Comparison of ENCODE assay signal across 8 cellular contexts in genomic region chr9:112750111-112750766, GRCh38. TPM values are rescaled to one million over a fixed set of nuclear protein-coding genes. Genes with fewer than 3 reads are reported as not detected.
A peak's percentile ranks its signal among the peaks of the same experiment; 100 is the strongest.
DNase-seq lines count a peak whose midpoint lies in the region; ATAC-seq, FAIRE-seq and TF ChIP-seq lines count a peak whose summit lies in the region.

A gene with protein sequence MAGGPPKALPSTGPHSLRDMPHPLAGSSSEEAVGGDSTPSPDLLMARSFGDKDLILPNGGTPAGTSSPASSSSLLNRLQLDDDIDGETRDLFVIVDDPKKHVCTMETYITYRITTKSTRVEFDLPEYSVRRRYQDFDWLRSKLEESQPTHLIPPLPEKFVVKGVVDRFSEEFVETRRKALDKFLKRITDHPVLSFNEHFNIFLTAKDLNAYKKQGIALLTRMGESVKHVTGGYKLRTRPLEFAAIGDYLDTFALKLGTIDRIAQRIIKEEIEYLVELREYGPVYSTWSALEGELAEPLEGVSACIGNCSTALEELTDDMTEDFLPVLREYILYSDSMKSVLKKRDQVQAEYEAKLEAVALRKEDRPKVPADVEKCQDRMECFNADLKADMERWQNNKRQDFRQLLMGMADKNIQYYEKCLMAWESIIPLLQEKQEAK (plus strand): TSS chr9:112750760. CDS start chr9:112751002, 242 bp downstream.

- intact Hi-C loops in mammary epithelial cell (cut with micrococcal nuclease) = loop anchor here (2.0 to 10.0 kb wide), 3 partner anchors 31 to 155 kb away; partner anchors contain the start of gene INIP

- H3K79me2 ChIP-seq in mammary epithelial cell (ENCODE audit: insufficient read depth, low read length) = peaks cover 25% of the 10 kb centered on the region

- H3K4me1 ChIP-seq in mammary epithelial cell (ENCODE audit: insufficient read depth, low read length) = peaks cover 45% of the 10 kb centered on the region
- H3K4me1 ChIP-seq in small intestine (ENCODE audit: control insufficient read depth in 2 of 2, insufficient read depth in 1 of 2, low read depth in 1 of 2, low read length in 1 of 2) = peaks cover 3 to 13% of the 10 kb centered on the region in 2 donors

- H3K4me3 ChIP-seq in WI38 (ENCODE audit: low read depth, low read length) (peak within 1 kb of the TSS; percentile 86), mammary epithelial cell (replicated peaks in 1 of 3; ENCODE audit: insufficient read depth in 1 of 3, low read depth in 2 of 3, low read length in 3 of 3) (peak within 1 kb of the TSS; percentile 83 to 91 (median 86)), small intestine (ENCODE audit: low read depth in 1 of 2, low read length in 2 of 2) (peak within 1 kb of the TSS; percentile 87 to 91)

- in situ Hi-C loops in mammary epithelial cell (cut with MboI; ENCODE audit: low sequenced_read_pairs in 2 of 2) = no loop called here

- H3K27ac ChIP-seq in mammary epithelial cell (ENCODE audit: insufficient read depth, low read depth, low read length) (peak within 1 kb of the TSS; percentile 30), small intestine (ENCODE audit: low read depth in 1 of 2, low read length in 1 of 2) (peak within 1 kb of the TSS; percentile 81 to 91)

- H3K9ac ChIP-seq in mammary epithelial cell (ENCODE audit: insufficient read depth, low read length) = peak within 1 kb of the TSS; percentile 58

- no peak for FAIRE-seq in small intestine (lab: Jason Lieb, UNC)

- H2AFZ ChIP-seq in mammary epithelial cell (ENCODE audit: low read depth, low read length) = peak within 1 kb of the TSS; percentile 100

- BruUV-seq in mammary epithelial cell (replicated peaks; lab: Mats Ljungman, UMichigan) = TSS peak; percentile 69

- no peak for TF ChIP-seq CTCF in WI38 (IDR thresholded peaks at IDR 0.05; ENCODE audit: low read depth, low read length)
- peak in 1 of 2 donors; percentile 7 for TF ChIP-seq CTCF in mammary epithelial cell (conservative IDR thresholded peaks at IDR 0.05 in 1 of 2, IDR thresholded peaks at IDR 0.05 in 1 of 2; ENCODE audit: extremely low read depth in 1 of 2, insufficient read depth in 1 of 2, low read depth in 1 of 2, low read length in 2 of 2)

- H3K27me3 ChIP-seq in mammary epithelial cell (ENCODE audit: insufficient read depth, low read length) = no peaks in the 10 kb centered on the region
- no peaks in the 10 kb centered on the region for H3K27me3 ChIP-seq in small intestine (ENCODE audit: control insufficient read depth in 2 of 2, insufficient read depth in 2 of 2, low read length in 2 of 2)

- 18% methylated on average over 10 of the region's 49 CpGs for WGBS in mammary epithelial cell (ENCODE audit: low coverage, missing lambda C conversion rate)
- WGBS in small intestine, 3 donors = 3 to 10% (median 7%) methylated on average over 22 to 49 of the region's 49 CpGs

- no peaks in the 10 kb centered on the region for H4K20me1 ChIP-seq in mammary epithelial cell (ENCODE audit: insufficient read depth, low read length)

- peak; percentile 75 for DNase-seq in A172 (ENCODE audit: low spot score)
- peak; percentile 49 for DNase-seq in NCI-H2107 treated with DMSO at 0.1 percent for 48 hours (lab: John Stamatoyannopoulos, UW; ENCODE audit: unreplicated experiment)
- DNase-seq in mammary epithelial cell = peak; percentile 88
- peak; percentile 98 for DNase-seq in iPS-NIHi11 (ENCODE audit: low spot score)
- DNase-seq in small intestine = peak; percentile 90

- H3K36me3 ChIP-seq in mammary epithelial cell (ENCODE audit: insufficient read depth, low read length) (no peaks in the 10 kb centered on the region), small intestine (ENCODE audit: control insufficient read depth in 2 of 2, insufficient read depth in 2 of 2, low read length in 2 of 2) (no peaks in the 10 kb centered on the region)

- ATAC-seq in GM18517 (IDR thresholded peaks at IDR 0.05; ENCODE audit: unreplicated experiment) (peak; percentile 70), HG03025 (IDR thresholded peaks at IDR 0.05; ENCODE audit: low FRiP score, unreplicated experiment) (peak; percentile 76)

- dilution Hi-C loops in mammary epithelial cell (cut with HindIII; ENCODE audit: low sequenced_read_pairs) = no loop called here

- CTCF ChIA-PET in mammary epithelial cell (lab: Charles Lee; ENCODE audit: low non-redundant PET) = interaction anchor here (0.5 kb wide), 1 partner anchor 32 kb away, joined by 4 read pairs; the partner anchor contains the start of gene INIP

- peak within 1 kb of the TSS; percentile 92 for H3K4me2 ChIP-seq in mammary epithelial cell (ENCODE audit: insufficient read depth, low read depth, low read length)

- H3K9me3 ChIP-seq in mammary epithelial cell (replicated peaks; ENCODE audit: insufficient read depth, low read length) (no peaks in the 10 kb centered on the region), small intestine (ENCODE audit: control insufficient read depth, low read depth) (no peaks in the 10 kb centered on the region)

RNA-seq across cellular contexts. Expression of the gene that starts here (rescaled TPM):
- 10.8 and 11.8 TPM in 2 replicates for total RNA-seq in A172 (2014; rRNA removed; shearing (Covaris generic))
- 10 to 100 TPM in 1 of 2 donors, 1 to 10 TPM in 1; 9.8 to 20.8 TPM for total RNA-seq in mammary epithelial cell
- polyA plus RNA-seq in mammary epithelial cell (5.7 TPM), small intestine (1 to 10 TPM; 5.1 to 7.6 (median 5.9) TPM)
- 19.5 TPM for polyA minus RNA-seq in mammary epithelial cell

Comparison
In these comparisons a context has a peak if more than half of its experiments do, and no peak if none do; other contexts are left out.
1. Peak in every context shown above with its lines: DNase-seq, ATAC-seq, H3K4me3 ChIP-seq and H3K27ac ChIP-seq.